In the genomic region with DNA sequence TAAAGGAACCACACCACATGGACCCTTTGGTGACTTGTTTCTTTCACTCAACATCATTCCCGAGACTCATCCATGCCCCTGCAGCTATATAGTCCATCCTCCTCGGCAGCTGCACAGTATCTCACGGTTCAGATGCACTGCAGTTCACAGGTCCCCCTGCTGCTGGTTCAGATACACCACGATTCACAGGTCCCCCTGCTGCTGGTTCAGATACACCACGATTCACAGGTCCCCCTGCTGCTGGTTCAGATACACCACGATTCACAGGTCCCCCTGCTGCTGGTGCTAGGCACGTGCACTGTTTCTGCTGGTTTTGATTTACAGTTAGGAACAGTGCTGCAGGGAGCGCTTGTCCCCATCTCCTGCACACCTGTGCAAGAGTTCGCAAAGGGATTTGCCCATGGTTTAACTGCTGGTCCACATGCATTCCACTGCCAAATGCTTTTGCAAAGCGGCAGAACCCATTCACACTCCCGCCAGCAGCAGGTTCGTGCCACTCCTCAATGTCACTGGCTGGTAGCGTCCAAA, we compare ENCODE assay signal across 10 cellular contexts. TPM values are rescaled to one million over a fixed set of nuclear protein-coding genes. Genes with fewer than 3 reads are reported as not detected.
DNase-seq lines count a peak whose midpoint lies in the region; ATAC-seq and TF ChIP-seq lines count a peak whose summit lies in the region.
"Had no signal": no experiment of that assay in that cellular context is flagged by ENCODE, and none has a peak within 500 bp of the region (broad histone marks: within the 10 kb centered on the region; RNA-seq: fewer than 3 reads in every experiment).

No MANE protein-coding gene starts in this region.

- intact Hi-C loops in activated CD4-positive, alpha-beta T cell treated with anti-CD3 and anti-CD28 coated beads, Interleukin-2, amount 10 ng/mL, durations not matched to agents 24 days and 14 days (cut with micrococcal nuclease): no loop called here

- H3K36me3 ChIP-seq in Loucy (ENCODE audit: insufficient read depth, low read length): no peaks in the 10 kb centered on the region
- H3K36me3 ChIP-seq: SJSA1, suprapubic skin had no signal

- TF ChIP-seq CTCF in Loucy (conservative IDR thresholded peaks at IDR 0.05; ENCODE audit: low read length): peak; percentile 68
- peak; percentile 33 for TF ChIP-seq CTCF in foreskin keratinocyte (conservative IDR thresholded peaks at IDR 0.05)
- TF ChIP-seq CTCF in nephron progenitor cell (IDR thresholded peaks at IDR 0.05): no peak

- H3K27ac ChIP-seq in foreskin keratinocyte: no peak overlapping the region
- H3K27ac ChIP-seq: SJSA1, suprapubic skin had no signal

- H3K4me1 Mint-ChIP-seq in activated CD4-positive, alpha-beta T cell treated with anti-CD3 and anti-CD28 coated beads, Interleukin-2, amount 10 ng/mL, durations not matched to agents 24 days and 14 days: peaks cover 30% of the 10 kb centered on the region
- H3K4me1 Mint-ChIP-seq in stimulated activated effector memory CD8-positive, alpha-beta T cell treated with anti-CD3 and anti-CD28 coated beads, Interleukin-12 subunit alpha, Interleukin-12 subunit beta, amount 100 ng/mL, for 72 hours: peaks cover 49% of the 10 kb centered on the region
- peaks cover 71% of the 10 kb centered on the region for H3K4me1 Mint-ChIP-seq in nephron progenitor cell

- peaks cover 4% of the 10 kb centered on the region for H3K36me3 Mint-ChIP-seq in activated CD4-positive, alpha-beta T cell treated with anti-CD3 and anti-CD28 coated beads, Interleukin-2, amount 10 ng/mL, durations not matched to agents 24 days and 14 days (ENCODE audit: low read depth)
- peaks cover 12% of the 10 kb centered on the region for H3K36me3 Mint-ChIP-seq in stimulated activated effector memory CD8-positive, alpha-beta T cell treated with anti-CD3 and anti-CD28 coated beads, Interleukin-12 subunit alpha, Interleukin-12 subunit beta, amount 100 ng/mL, for 72 hours
- peaks cover 29% of the 10 kb centered on the region for H3K36me3 Mint-ChIP-seq in nephron progenitor cell (ENCODE audit: low read depth)

- no peaks in the 10 kb centered on the region for H3K9me3 Mint-ChIP-seq in activated CD4-positive, alpha-beta T cell treated with anti-CD3 and anti-CD28 coated beads, Interleukin-2, amount 10 ng/mL, durations not matched to agents 24 days and 14 days
- no peaks in the 10 kb centered on the region for H3K9me3 Mint-ChIP-seq in stimulated activated effector memory CD8-positive, alpha-beta T cell treated with anti-CD3 and anti-CD28 coated beads, Interleukin-12 subunit alpha, Interleukin-12 subunit beta, amount 100 ng/mL, for 72 hours
- H3K9me3 Mint-ChIP-seq in nephron progenitor cell: peaks cover 26% of the 10 kb centered on the region

- H3K27ac Mint-ChIP-seq in activated CD4-positive, alpha-beta T cell treated with anti-CD3 and anti-CD28 coated beads, Interleukin-2, amount 10 ng/mL, durations not matched to agents 24 days and 14 days: no peak overlapping the region
- no peak overlapping the region for H3K27ac Mint-ChIP-seq in stimulated activated effector memory CD8-positive, alpha-beta T cell treated with anti-CD3 and anti-CD28 coated beads, Interleukin-12 subunit alpha, Interleukin-12 subunit beta, amount 100 ng/mL, for 72 hours
- no peak overlapping the region for H3K27ac Mint-ChIP-seq in nephron progenitor cell

- peak overlapping the region; percentile 32 for H3K4me2 ChIP-seq in Loucy (ENCODE audit: low read depth, low read length, poor library complexity, severe bottlenecking)

- ATAC-seq in foreskin keratinocyte: peak; percentile 15
- ATAC-seq in stimulated activated effector memory CD8-positive, alpha-beta T cell treated with anti-CD3 and anti-CD28 coated beads, Interleukin-12 subunit alpha, Interleukin-12 subunit beta, amount 100 ng/mL, for 72 hours: no peak

- DNase-seq in activated CD4-positive, alpha-beta T cell treated with anti-CD3 and anti-CD28 coated beads, Interleukin-2, amount 10 ng/mL, durations not matched to agents 24 days and 14 days: peak; percentile 69
- no peak for DNase-seq in activated CD4-positive, alpha-beta T cell treated with anti-CD3 and anti-CD28 coated beads for 4 hours
- DNase-seq in foreskin keratinocyte (no peak), nephron progenitor cell (no peak)
- DNase-seq in stimulated activated effector memory CD8-positive, alpha-beta T cell treated with anti-CD3 and anti-CD28 coated beads, Interleukin-12 subunit alpha, Interleukin-12 subunit beta, amount 100 ng/mL, for 72 hours (ENCODE audit: low spot score in 2 of 2): no peak
- DNase-seq: AML-193; stimulated activated CD4-positive, alpha-beta T cell treated with anti-CD3 and anti-CD28 coated beads, Interleukin-2, amount 100 ng/mL, for 24 hours had no signal

- H3K9ac ChIP-seq in Loucy (ENCODE audit: low read depth, low read length, poor library complexity, severe bottlenecking): no peak overlapping the region

- peaks cover 16% of the 10 kb centered on the region for H4K20me1 ChIP-seq in Loucy (ENCODE audit: insufficient read depth, low read length, poor library complexity, severe bottlenecking)

- no peak overlapping the region for H3K4me3 ChIP-seq in Loucy (ENCODE audit: low read length, poor library complexity, severe bottlenecking)
- H3K4me3 ChIP-seq: SJSA1, suprapubic skin had no signal

- no peaks in the 10 kb centered on the region; the same call in 1 of the 2 replicates for H3F3A ChIP-seq in Loucy (ENCODE audit: low read depth)

- H3K27me3 ChIP-seq in Loucy (ENCODE audit: insufficient read depth, low read length, poor library complexity, severe bottlenecking) (no peaks in the 10 kb centered on the region), foreskin keratinocyte (peaks cover 3% of the 10 kb centered on the region)
- H3K27me3 ChIP-seq: SJSA1, suprapubic skin had no signal

- no peaks in the 10 kb centered on the region for H3K9me2 ChIP-seq in Loucy (replicated peaks; ENCODE audit: low read depth, low read length)

- no peak overlapping the region for H2AFZ ChIP-seq in Loucy (ENCODE audit: low read length)

- H3K79me2 ChIP-seq in Loucy (ENCODE audit: insufficient read depth, low read length): peaks cover 74% of the 10 kb centered on the region

- H3K4me1 ChIP-seq in Loucy (ENCODE audit: insufficient read depth, low read length, poor library complexity, severe bottlenecking) (peaks cover 56% of the 10 kb centered on the region), foreskin keratinocyte (peaks cover 5% of the 10 kb centered on the region)

- H3K27me3 Mint-ChIP-seq in activated CD4-positive, alpha-beta T cell treated with anti-CD3 and anti-CD28 coated beads, Interleukin-2, amount 10 ng/mL, durations not matched to agents 24 days and 14 days: peaks cover 10% of the 10 kb centered on the region
- H3K27me3 Mint-ChIP-seq in nephron progenitor cell (ENCODE audit: low read depth, poor library complexity): peaks cover 6% of the 10 kb centered on the region

- H3K4me3 Mint-ChIP-seq in activated CD4-positive, alpha-beta T cell treated with anti-CD3 and anti-CD28 coated beads, Interleukin-2, amount 10 ng/mL, durations not matched to agents 24 days and 14 days: no peak overlapping the region
- no peak overlapping the region for H3K4me3 Mint-ChIP-seq in stimulated activated effector memory CD8-positive, alpha-beta T cell treated with anti-CD3 and anti-CD28 coated beads, Interleukin-12 subunit alpha, Interleukin-12 subunit beta, amount 100 ng/mL, for 72 hours
- H3K4me3 Mint-ChIP-seq in nephron progenitor cell: no peak overlapping the region

- H3K9me3 ChIP-seq in Loucy (ENCODE audit: insufficient read depth, low read depth, low read length): no peaks in the 10 kb centered on the region
- H3K9me3 ChIP-seq: SJSA1, suprapubic skin had no signal

RNA-seq across cellular contexts. Expression of gene HSDL1, which starts 3.8 kb away (rescaled TPM):
- total RNA-seq in activated CD4-positive, alpha-beta T cell treated with anti-CD3 and anti-CD28 coated beads, Interleukin-2, amount 10 ng/mL, durations not matched to agents 24 days and 14 days: 16.4 and 17.6 TPM in 2 replicates
- 13.6 and 15.7 TPM in 2 replicates for total RNA-seq in foreskin keratinocyte
- polyA plus RNA-seq in foreskin keratinocyte: 7.8 and 8.1 TPM in 2 replicates

RNA-seq across cellular contexts. Expression of gene DNAAF1, which starts 3.9 kb away (rescaled TPM):
- not detected in 2 replicates for total RNA-seq in activated CD4-positive, alpha-beta T cell treated with anti-CD3 and anti-CD28 coated beads, Interleukin-2, amount 10 ng/mL, durations not matched to agents 24 days and 14 days
- total RNA-seq in foreskin keratinocyte: not detected in 2 replicates
- not detected in 2 replicates for polyA plus RNA-seq in foreskin keratinocyte
- total RNA-seq: SJSA1 had no signal

RNA-seq across cellular contexts. Expression of gene MBTPS1, which starts 24.5 kb away (rescaled TPM):
- 49.6 and 52.3 TPM in 2 replicates for total RNA-seq in activated CD4-positive, alpha-beta T cell treated with anti-CD3 and anti-CD28 coated beads, Interleukin-2, amount 10 ng/mL, durations not matched to agents 24 days and 14 days
- 54.8 and 56.4 TPM in 2 replicates for total RNA-seq in foreskin keratinocyte
- polyA plus RNA-seq in foreskin keratinocyte: 32.1 and 36.1 TPM in 2 replicates

RNA-seq across cellular contexts. Expression of gene TAF1C, which starts 45.6 kb away (rescaled TPM):
- 60.3 and 61.1 TPM in 2 replicates for total RNA-seq in activated CD4-positive, alpha-beta T cell treated with anti-CD3 and anti-CD28 coated beads, Interleukin-2, amount 10 ng/mL, durations not matched to agents 24 days and 14 days
- 19.7 and 20.7 TPM in 2 replicates for total RNA-seq in foreskin keratinocyte
- polyA plus RNA-seq in foreskin keratinocyte: 13.0 and 14.2 TPM in 2 replicates

RNA-seq across cellular contexts. Expression of gene ADAD2, which starts 49.8 kb away (rescaled TPM):
- not detected in 2 replicates for total RNA-seq in activated CD4-positive, alpha-beta T cell treated with anti-CD3 and anti-CD28 coated beads, Interleukin-2, amount 10 ng/mL, durations not matched to agents 24 days and 14 days
- not detected in 2 replicates for total RNA-seq in foreskin keratinocyte
- polyA plus RNA-seq in foreskin keratinocyte: not detected in 2 replicates
- total RNA-seq: SJSA1 had no signal
